Comparison of ENCODE assay signal across 5 cellular contexts in the genomic region with DNA sequence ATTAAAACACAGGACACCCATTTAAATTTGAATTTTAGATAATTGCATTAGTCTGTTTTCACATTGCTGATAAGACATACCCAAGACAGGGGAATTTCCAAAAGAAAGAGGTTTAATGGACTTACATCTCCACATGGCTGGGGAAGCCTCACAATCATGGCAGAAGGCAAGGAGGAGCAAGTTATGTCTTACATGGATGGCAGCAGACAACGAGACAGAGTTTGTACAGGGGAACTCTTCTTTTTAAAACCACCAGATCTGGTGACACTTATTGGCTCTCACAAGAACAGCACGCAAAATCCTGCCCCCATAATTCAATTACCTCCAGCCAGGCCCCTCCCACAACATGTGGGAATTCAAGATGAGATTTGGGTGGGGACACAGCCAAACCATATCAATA.
"Had no signal": no experiment of that assay in that cellular context is flagged by ENCODE, and none has a peak within 500 bp of the region (broad histone marks: within the 10 kb centered on the region; RNA-seq: fewer than 3 reads in every experiment).

No MANE protein-coding gene starts in this region.

- H3K36me3 Mint-ChIP-seq: IgD-negative memory B cell had no signal

- H3K27ac ChIP-seq: HL-60 had no signal

- H3K4me3 ChIP-seq: GM23338 had no signal

- DNase-seq: H9, HCEC 1CT had no signal

- H3K4me3 Mint-ChIP-seq: GM23338, H9 had no signal

- H3K27ac Mint-ChIP-seq: GM23338, H9, IgD-negative memory B cell had no signal
